29 cellular contexts compared by ENCODE assay signal in the genomic region with DNA sequence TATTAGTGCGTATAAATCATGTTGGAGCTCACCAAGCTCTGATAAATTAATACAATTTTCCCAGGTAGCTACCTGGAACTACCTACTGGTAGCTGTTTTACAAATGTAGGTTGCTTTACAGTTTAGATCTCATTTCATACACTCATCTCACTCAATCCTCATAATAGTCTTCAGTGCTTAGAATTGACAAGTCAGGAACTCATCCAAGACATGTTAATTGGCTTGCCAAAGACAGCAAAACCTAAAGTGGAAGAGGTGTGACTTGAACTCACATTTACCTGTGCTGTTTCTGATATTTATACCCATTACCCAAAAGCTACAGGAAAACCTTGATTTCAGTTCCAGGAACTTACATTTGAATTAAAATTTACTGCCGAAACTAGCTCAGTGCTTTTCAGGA.
"Had no signal": no experiment of that assay in that cellular context is flagged by ENCODE, and none has a peak within 500 bp of the region (broad histone marks: within the 10 kb centered on the region; RNA-seq: fewer than 3 reads in every experiment).

No MANE protein-coding gene starts in this region.

- H3K4me1 Mint-ChIP-seq: stimulated activated effector memory CD8-positive, alpha-beta T cell treated with anti-CD3 and anti-CD28 coated beads, Interleukin-12 subunit alpha, Interleukin-12 subunit beta, amount 100 ng/mL, for 72 hours; stimulated activated memory B cell treated with anti-CD40 and anti-IgM and Interleukin-4, amounts not matched to agents 10 μg/mL and 1 μg/mL and 100 μg/mL, for 72 hours; stimulated activated naive B cell treated with anti-CD40 and anti-IgM and Interleukin-4, amounts not matched to agents 10 μg/mL and 1 μg/mL and 100 μg/mL, for 72 hours; stimulated activated naive CD8-positive, alpha-beta T cell treated with anti-CD3 and anti-CD28 coated beads, Interleukin-15, amount 100 ng/mL, for 72 hours had no signal

- H3K4me3 Mint-ChIP-seq: stimulated activated effector memory CD8-positive, alpha-beta T cell treated with anti-CD3 and anti-CD28 coated beads, Interleukin-12 subunit alpha, Interleukin-12 subunit beta, amount 100 ng/mL, for 72 hours; stimulated activated memory B cell treated with anti-CD40 and anti-IgM and Interleukin-4, amounts not matched to agents 10 μg/mL and 1 μg/mL and 100 μg/mL, for 72 hours; stimulated activated naive B cell treated with anti-CD40 and anti-IgM and Interleukin-4, amounts not matched to agents 10 μg/mL and 1 μg/mL and 100 μg/mL, for 72 hours; stimulated activated naive CD8-positive, alpha-beta T cell treated with anti-CD3 and anti-CD28 coated beads, Interleukin-15, amount 100 ng/mL, for 72 hours; stimulated activated naive CD8-positive, alpha-beta T cell treated with anti-CD3 and anti-CD28 coated beads, Interleukin-15, Interleukin-2, amounts not matched to agents 100 ng/mL and 50 ng/mL, for 24 hours; type B pancreatic cell had no signal

- H3K27me3 Mint-ChIP-seq: stimulated activated memory B cell treated with anti-CD40 and anti-IgM and Interleukin-4, amounts not matched to agents 10 μg/mL and 1 μg/mL and 100 μg/mL, for 72 hours; stimulated activated naive B cell treated with anti-CD40 and anti-IgM and Interleukin-4, amounts not matched to agents 10 μg/mL and 1 μg/mL and 100 μg/mL, for 72 hours; stimulated activated naive CD8-positive, alpha-beta T cell treated with anti-CD3 and anti-CD28 coated beads, Interleukin-15, amount 100 ng/mL, for 72 hours; stimulated activated naive CD8-positive, alpha-beta T cell treated with anti-CD3 and anti-CD28 coated beads, Interleukin-15, Interleukin-2, amounts not matched to agents 100 ng/mL and 50 ng/mL, for 24 hours; type B pancreatic cell had no signal

- H3K36me3 ChIP-seq: stomach, suprapubic skin, thoracic aorta, thyroid gland, tibial artery, tibial nerve, transverse colon, upper lobe of left lung, upper lobe of right lung, uterus, vagina had no signal

- H3K9me3 ChIP-seq: stomach, suprapubic skin, testis, thoracic aorta, thyroid gland, tibial artery, transverse colon, upper lobe of left lung, upper lobe of right lung, uterus, vagina had no signal

- H3K27me3 ChIP-seq: stomach, suprapubic skin, testis, thyroid gland, tibial artery, tibial nerve, transverse colon, upper lobe of left lung, upper lobe of right lung, uterus, vagina had no signal

- H3K27ac Mint-ChIP-seq: stimulated activated effector memory CD8-positive, alpha-beta T cell treated with anti-CD3 and anti-CD28 coated beads, Interleukin-12 subunit alpha, Interleukin-12 subunit beta, amount 100 ng/mL, for 72 hours; stimulated activated memory B cell treated with anti-CD40 and anti-IgM and Interleukin-4, amounts not matched to agents 10 μg/mL and 1 μg/mL and 100 μg/mL, for 72 hours; stimulated activated naive B cell treated with anti-CD40 and anti-IgM and Interleukin-4, amounts not matched to agents 10 μg/mL and 1 μg/mL and 100 μg/mL, for 72 hours; stimulated activated naive CD8-positive, alpha-beta T cell treated with anti-CD3 and anti-CD28 coated beads, Interleukin-15, amount 100 ng/mL, for 72 hours; stimulated activated naive CD8-positive, alpha-beta T cell treated with anti-CD3 and anti-CD28 coated beads, Interleukin-15, Interleukin-2, amounts not matched to agents 100 ng/mL and 50 ng/mL, for 24 hours; type B pancreatic cell had no signal

- H3K4me3 ChIP-seq: stomach, suprapubic skin, testis, thoracic aorta, thyroid gland, tibial artery, tibial nerve, transverse colon, upper lobe of left lung, upper lobe of right lung, uterus, vagina had no signal

- H3K4me1 ChIP-seq: stomach, suprapubic skin, testis, thyroid gland, tibial artery, tibial nerve, transverse colon, upper lobe of left lung, upper lobe of right lung, uterus, vagina had no signal

- H3K36me3 Mint-ChIP-seq: stimulated activated effector memory CD8-positive, alpha-beta T cell treated with anti-CD3 and anti-CD28 coated beads, Interleukin-12 subunit alpha, Interleukin-12 subunit beta, amount 100 ng/mL, for 72 hours; stimulated activated memory B cell treated with anti-CD40 and anti-IgM and Interleukin-4, amounts not matched to agents 10 μg/mL and 1 μg/mL and 100 μg/mL, for 72 hours; stimulated activated naive B cell treated with anti-CD40 and anti-IgM and Interleukin-4, amounts not matched to agents 10 μg/mL and 1 μg/mL and 100 μg/mL, for 72 hours; type B pancreatic cell had no signal

- DNase-seq: stimulated activated CD4-positive, alpha-beta T cell treated with anti-CD3 and anti-CD28 coated beads, Interleukin-2, amount 100 ng/mL, for 48 hours; stimulated activated CD4-positive, alpha-beta T cell treated with anti-CD3 and anti-CD28 coated beads, Interleukin-4, amount 100 ng/mL, for 1 hour; stimulated activated CD4-positive, alpha-beta T cell treated with anti-CD3 and anti-CD28 coated beads, Interleukin-4, amount 100 ng/mL, for 24 hours; stimulated activated CD4-positive, alpha-beta T cell treated with anti-CD3 and anti-CD28 coated beads, Interleukin-4, amount 100 ng/mL, for 4 hours; stimulated activated CD8-positive, alpha-beta memory T cell treated with anti-CD3 and anti-CD28 coated beads, Interleukin-4, amount 100 ng/mL, for 48 hours; stimulated activated naive B cell treated with anti-CD40 and anti-IgM and Interleukin-4, amounts not matched to agents 10 μg/mL and 1 μg/mL and 100 μg/mL, for 72 hours; stimulated activated naive CD4-positive, alpha-beta T cell; stimulated activated naive CD4-positive, alpha-beta T cell treated with Interleukin-2 at 50 U/mL for 16 hours; stimulated activated naive CD8-positive, alpha-beta T cell treated with anti-CD3 and anti-CD28 coated beads, Interleukin-15, amount 100 ng/mL, for 72 hours; stimulated activated naive CD8-positive, alpha-beta T cell treated with anti-CD3 and anti-CD28 coated beads, Interleukin-15, Interleukin-2, amounts not matched to agents 100 U/mL and 50 U/mL, for 24 hours; stomach; substantia nigra; testis; thyroid gland; tibial artery; transverse colon; trophoblast cell; upper lobe of left lung; upper lobe of right lung; uterus had no signal

- H3K9me3 Mint-ChIP-seq: type B pancreatic cell had no signal

- FAIRE-seq: urothelium cell line had no signal

- H3K27ac ChIP-seq: stomach, suprapubic skin, testis, thoracic aorta, thyroid gland, tibial artery, tibial nerve, transverse colon, upper lobe of left lung, upper lobe of right lung, uterus, vagina had no signal
